In the genomic region with DNA sequence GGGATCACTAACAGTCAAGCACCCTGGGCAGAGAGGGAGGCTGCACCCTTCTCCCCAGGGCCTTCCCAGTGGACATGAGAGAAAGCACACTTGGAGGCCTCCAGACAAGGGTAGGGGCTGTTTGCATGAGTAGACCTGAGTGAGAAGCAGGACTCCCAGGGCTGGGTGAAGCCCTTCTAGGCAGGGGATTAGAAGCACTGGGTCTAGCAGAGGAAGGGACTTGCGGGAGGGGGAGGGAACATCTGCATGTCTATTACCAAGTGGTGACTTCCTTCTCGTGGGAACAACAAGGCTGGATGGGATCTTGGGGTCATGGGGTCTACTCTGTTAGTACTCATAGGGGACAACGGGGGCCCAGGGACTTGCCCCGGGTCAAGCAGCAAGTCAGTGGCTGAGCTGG, we compare ENCODE assay signal across 1 cellular context.
TF ChIP-seq lines count a peak whose summit lies in the region.

No MANE protein-coding gene starts in this region.

TF ChIP-seq in GM23338, 12 proteins besides CTCF, POLR2A, EP300 and RAD21 (continued from another document):
- TF ChIP-seq, protein P1, sequence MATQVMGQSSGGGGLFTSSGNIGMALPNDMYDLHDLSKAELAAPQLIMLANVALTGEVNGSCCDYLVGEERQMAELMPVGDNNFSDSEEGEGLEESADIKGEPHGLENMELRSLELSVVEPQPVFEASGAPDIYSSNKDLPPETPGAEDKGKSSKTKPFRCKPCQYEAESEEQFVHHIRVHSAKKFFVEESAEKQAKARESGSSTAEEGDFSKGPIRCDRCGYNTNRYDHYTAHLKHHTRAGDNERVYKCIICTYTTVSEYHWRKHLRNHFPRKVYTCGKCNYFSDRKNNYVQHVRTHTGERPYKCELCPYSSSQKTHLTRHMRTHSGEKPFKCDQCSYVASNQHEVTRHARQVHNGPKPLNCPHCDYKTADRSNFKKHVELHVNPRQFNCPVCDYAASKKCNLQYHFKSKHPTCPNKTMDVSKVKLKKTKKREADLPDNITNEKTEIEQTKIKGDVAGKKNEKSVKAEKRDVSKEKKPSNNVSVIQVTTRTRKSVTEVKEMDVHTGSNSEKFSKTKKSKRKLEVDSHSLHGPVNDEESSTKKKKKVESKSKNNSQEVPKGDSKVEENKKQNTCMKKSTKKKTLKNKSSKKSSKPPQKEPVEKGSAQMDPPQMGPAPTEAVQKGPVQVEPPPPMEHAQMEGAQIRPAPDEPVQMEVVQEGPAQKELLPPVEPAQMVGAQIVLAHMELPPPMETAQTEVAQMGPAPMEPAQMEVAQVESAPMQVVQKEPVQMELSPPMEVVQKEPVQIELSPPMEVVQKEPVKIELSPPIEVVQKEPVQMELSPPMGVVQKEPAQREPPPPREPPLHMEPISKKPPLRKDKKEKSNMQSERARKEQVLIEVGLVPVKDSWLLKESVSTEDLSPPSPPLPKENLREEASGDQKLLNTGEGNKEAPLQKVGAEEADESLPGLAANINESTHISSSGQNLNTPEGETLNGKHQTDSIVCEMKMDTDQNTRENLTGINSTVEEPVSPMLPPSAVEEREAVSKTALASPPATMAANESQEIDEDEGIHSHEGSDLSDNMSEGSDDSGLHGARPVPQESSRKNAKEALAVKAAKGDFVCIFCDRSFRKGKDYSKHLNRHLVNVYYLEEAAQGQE (IDR thresholded peaks at IDR 0.05; ENCODE audit: unreplicated experiment): no peak
- TF ChIP-seq POLR2AphosphoS5 (IDR thresholded peaks at IDR 0.05; ENCODE audit: low read depth): no peak
